Comparison of ENCODE assay signal across 1 cellular context in genomic region chr11:101267654-101268053, GRCh38.
TF ChIP-seq lines count a peak whose summit lies in the region.

No MANE protein-coding gene starts in this region.

TF ChIP-seq in liver, 16 proteins besides CTCF, POLR2A, EP300 and RAD21 (continued from another document):
- TF ChIP-seq REST (IDR thresholded peaks at IDR 0.05), result no peak
- TF ChIP-seq FOXA2 (IDR thresholded peaks at IDR 0.05), result peak; percentile 37
- TF ChIP-seq, protein P1, sequence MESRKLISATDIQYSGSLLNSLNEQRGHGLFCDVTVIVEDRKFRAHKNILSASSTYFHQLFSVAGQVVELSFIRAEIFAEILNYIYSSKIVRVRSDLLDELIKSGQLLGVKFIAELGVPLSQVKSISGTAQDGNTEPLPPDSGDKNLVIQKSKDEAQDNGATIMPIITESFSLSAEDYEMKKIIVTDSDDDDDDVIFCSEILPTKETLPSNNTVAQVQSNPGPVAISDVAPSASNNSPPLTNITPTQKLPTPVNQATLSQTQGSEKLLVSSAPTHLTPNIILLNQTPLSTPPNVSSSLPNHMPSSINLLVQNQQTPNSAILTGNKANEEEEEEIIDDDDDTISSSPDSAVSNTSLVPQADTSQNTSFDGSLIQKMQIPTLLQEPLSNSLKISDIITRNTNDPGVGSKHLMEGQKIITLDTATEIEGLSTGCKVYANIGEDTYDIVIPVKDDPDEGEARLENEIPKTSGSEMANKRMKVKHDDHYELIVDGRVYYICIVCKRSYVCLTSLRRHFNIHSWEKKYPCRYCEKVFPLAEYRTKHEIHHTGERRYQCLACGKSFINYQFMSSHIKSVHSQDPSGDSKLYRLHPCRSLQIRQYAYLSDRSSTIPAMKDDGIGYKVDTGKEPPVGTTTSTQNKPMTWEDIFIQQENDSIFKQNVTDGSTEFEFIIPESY (IDR thresholded peaks at IDR 0.05), result no peak
- TF ChIP-seq YY1 (IDR thresholded peaks at IDR 0.05), result peak; percentile 41
- no peak for TF ChIP-seq NR2F2 (IDR thresholded peaks at IDR 0.05)
- TF ChIP-seq TAF1 (conservative IDR thresholded peaks at IDR 0.05), result no peak
- TF ChIP-seq FOXA1 (IDR thresholded peaks at IDR 0.05), result no peak
- TF ChIP-seq SP1 (IDR thresholded peaks at IDR 0.05), result no peak
- TF ChIP-seq, protein P2, sequence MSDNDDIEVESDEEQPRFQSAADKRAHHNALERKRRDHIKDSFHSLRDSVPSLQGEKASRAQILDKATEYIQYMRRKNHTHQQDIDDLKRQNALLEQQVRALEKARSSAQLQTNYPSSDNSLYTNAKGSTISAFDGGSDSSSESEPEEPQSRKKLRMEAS (IDR thresholded peaks at IDR 0.05), result no peak
- TF ChIP-seq RXRA (IDR thresholded peaks at IDR 0.05), result peak; percentile 18 to 37
